In the genomic region with DNA sequence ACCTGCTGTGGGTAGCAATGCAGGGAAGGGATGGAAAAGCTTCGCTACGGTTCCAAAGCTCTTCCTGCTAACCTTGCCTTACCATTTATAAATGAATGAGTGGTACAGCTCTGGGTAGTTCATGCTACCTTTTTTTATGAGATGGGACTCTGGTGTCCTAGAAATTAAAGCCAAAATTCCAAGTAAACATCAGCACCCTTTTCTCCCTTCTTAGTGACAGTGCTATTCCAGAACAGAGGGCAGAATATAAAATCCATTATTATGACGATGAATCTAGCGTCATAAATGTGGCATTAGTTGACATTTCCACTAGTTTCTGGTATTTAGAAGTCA, we compare ENCODE assay signal across 8 cellular contexts. TPM values are rescaled to one million over a fixed set of nuclear protein-coding genes. Genes with fewer than 3 reads are reported as not detected.
DNase-seq lines count a peak whose midpoint lies in the region; ATAC-seq and TF ChIP-seq lines count a peak whose summit lies in the region.

No MANE protein-coding gene starts in this region.

- no peak for ATAC-seq in left colon
- ATAC-seq in HG03159 (IDR thresholded peaks at IDR 0.05; ENCODE audit: unreplicated experiment), result no peak
- ATAC-seq in HG03342 (IDR thresholded peaks at IDR 0.05; ENCODE audit: unreplicated experiment), result no peak

- 13% methylated on average over 4 of the region's 4 CpGs for WGBS in prostate gland

- peak overlapping the region; percentile 85 for H3K4me3 Mint-ChIP-seq in Calu3 (ENCODE audit: low read depth, unreplicated experiment)

- H3K27me3 ChIP-seq in Peyer's patch (no peaks in the 10 kb centered on the region), prostate gland (replicated peaks; ENCODE audit: insufficient read depth) (no peaks in the 10 kb centered on the region)

- CTCF ChIA-PET in Calu3 (lab: Charles Lee), result interaction anchor here (0.5 to 1.9 kb wide), 11 partner anchors 38 to 1080 kb away, joined by 3 to 7 read pairs (median 4); no protein-coding TSS in a partner anchor

- H3K9me3 ChIP-seq in Peyer's patch (no peaks in the 10 kb centered on the region), prostate gland (no peaks in the 10 kb centered on the region)

- peak overlapping the region; percentile 80 for H3K27ac Mint-ChIP-seq in Calu3 (ENCODE audit: unreplicated experiment)

- H3K4me3 ChIP-seq in Peyer's patch (peak overlapping the region; percentile 66 to 84 (median 81)), epithelial cell of esophagus (ENCODE audit: low read length) (peak overlapping the region; percentile 14), prostate gland (peak overlapping the region; percentile 81 to 88)

- peaks cover 0 to 7% (median 3%) of the 10 kb centered on the region in 4 donors for H3K4me1 ChIP-seq in Peyer's patch
- H3K4me1 ChIP-seq in prostate gland (replicated peaks), result no peaks in the 10 kb centered on the region

- DNase-seq in Calu3 (no peak), Peyer's patch (no peak), epithelial cell of esophagus (ENCODE audit: low read depth) (no peak), prostate gland (ENCODE audit: low spot score) (no peak), left colon (no peak), SIG-M5 treated with dmso at 0.1 percent for 504 hours (lab: John Stamatoyannopoulos, UW; ENCODE audit: unreplicated experiment) (no peak)

- TF ChIP-seq CTCF in Calu3 (IDR thresholded peaks at IDR 0.05; ENCODE audit: unreplicated experiment), result no peak
- TF ChIP-seq CTCF in Peyer's patch (IDR thresholded peaks at IDR 0.05), result no peak
- no peak for TF ChIP-seq CTCF in epithelial cell of esophagus (IDR thresholded peaks at IDR 0.05; ENCODE audit: insufficient read depth, low read depth, low read length, missing control alignments)
- TF ChIP-seq CTCF in prostate gland (IDR thresholded peaks at IDR 0.05), result no peak

- peaks cover 0 to 9% (median 0%) of the 10 kb centered on the region in 3 donors for H3K36me3 ChIP-seq in Peyer's patch
- H3K36me3 ChIP-seq in prostate gland, result no peaks in the 10 kb centered on the region

- H3K4me1 Mint-ChIP-seq in Calu3 (ENCODE audit: low read depth, unreplicated experiment), result peaks cover 12% of the 10 kb centered on the region

- BruUV-seq in Calu3 (replicated peaks; lab: Mats Ljungman, UMichigan), result no TSS peak

- no peaks in the 10 kb centered on the region for H3K9me3 Mint-ChIP-seq in Calu3 (ENCODE audit: low read depth, unreplicated experiment)

- H3K27me3 Mint-ChIP-seq in Calu3 (ENCODE audit: unreplicated experiment), result no peaks in the 10 kb centered on the region

- H3K27ac ChIP-seq in Peyer's patch (no peak overlapping the region), prostate gland (no peak overlapping the region)

- TF ChIP-seq POLR2A in Peyer's patch (IDR thresholded peaks at IDR 0.05) (no peak), prostate gland (IDR thresholded peaks at IDR 0.05) (no peak)

- intact Hi-C loops in Calu3 (cut with micrococcal nuclease; ENCODE audit: unreplicated experiment) (no loop called here), prostate gland (cut with DNase I) (no loop called here), left colon (cut with DNase I, micrococcal nuclease) (no loop called here)

- peaks cover 13% of the 10 kb centered on the region for H3K36me3 Mint-ChIP-seq in Calu3 (ENCODE audit: insufficient read depth, unreplicated experiment)

RNA-seq across cellular contexts. Expression of a gene that starts 0.4 kb away (rescaled TPM):
- total RNA-seq in Calu3 (2022) (39.1 and 49.9 TPM in 2 replicates), Peyer's patch (10 to 100 TPM in 3 of 4 donors, 1 to 10 TPM in 1; 9.5 to 13.4 (median 12.0) TPM), prostate gland (10 to 100 TPM; 13.6 to 23.5 TPM), left colon (10 to 100 TPM; 21.7 to 30.2 TPM)

RNA-seq across cellular contexts. Expression of a gene that starts 30.2 kb away (rescaled TPM):
- not detected in 2 replicates for total RNA-seq in Calu3 (2022)
- not detected for total RNA-seq in Peyer's patch
- total RNA-seq in prostate gland, result not detected
- total RNA-seq in left colon, result not detected

Comparison
In these comparisons a context has a peak if more than half of its experiments do, and no peak if none do; other contexts are left out.
1. H3K4me3 ChIP-seq: peak in every context shown above with its lines; median percentile 84 in prostate gland; 81 in Peyer's patch; 14 in epithelial cell of esophagus.